ENCODE assay signal across 31 cellular contexts in genomic region chr7:24241216-24241615, GRCh38. TPM values are rescaled to one million over a fixed set of nuclear protein-coding genes. Genes with fewer than 3 reads are reported as not detected.
"Had no signal": no experiment of that assay in that cellular context is flagged by ENCODE, and none has a peak within 500 bp of the region (broad histone marks: within the 10 kb centered on the region; RNA-seq: fewer than 3 reads in every experiment).

No MANE protein-coding gene starts in this region.

- H3K36me3 Mint-ChIP-seq: activated naive CD4-positive, alpha-beta T cell treated with anti-CD3 and anti-CD28 coated beads, Interleukin-2, amount 50 U/mL, for 24 hours; activated naive CD8-positive, alpha-beta T cell treated with anti-CD3 and anti-CD28 coated beads, Interleukin-2, amount 10 ng/mL, durations not matched to agents 7 days and 5 days had no signal

- H3K36me3 ChIP-seq: brain microvascular endothelial cell had no signal

- H3K9me3 Mint-ChIP-seq: activated CD4-positive, alpha-beta T cell treated with anti-CD3 and anti-CD28 coated beads, Interleukin-2, amount 10 ng/mL, durations not matched to agents 24 days and 14 days; activated naive CD4-positive, alpha-beta T cell treated with anti-CD3 and anti-CD28 coated beads, Interleukin-2, amount 50 U/mL, for 24 hours; activated naive CD8-positive, alpha-beta T cell treated with anti-CD3 and anti-CD28 coated beads, Interleukin-2, amount 10 ng/mL, durations not matched to agents 7 days and 5 days; activated T-cell treated with anti-CD3 and anti-CD28 coated beads, Interleukin-2, amount 50 U/mL, for 24 hours; activated T-helper 2 cell treated with anti-CD3 and anti-CD28 coated beads, Interferon-gamma antibody, Interleukin-2, Interleukin-4, amounts not matched to agents 10 μg/mL and 5 μg/mL and 100 μg/mL, durations not matched to agents 14 hours and 24 hours and 36 hours had no signal

- H3K4me3 Mint-ChIP-seq: activated CD4-positive, alpha-beta T cell treated with anti-CD3 and anti-CD28 coated beads, Interleukin-2, amount 10 ng/mL, durations not matched to agents 24 days and 14 days; activated CD8-positive, alpha-beta T cell treated with anti-CD3 and anti-CD28 coated beads, Interleukin-2, amount 10 ng/mL, durations not matched to agents 7 days and 5 days; activated naive CD4-positive, alpha-beta T cell treated with anti-CD3 and anti-CD28 coated beads, Interleukin-2, amount 50 U/mL, for 24 hours; activated naive CD8-positive, alpha-beta T cell treated with anti-CD3 and anti-CD28 coated beads, Interleukin-2, amount 10 ng/mL, durations not matched to agents 7 days and 5 days; activated T-cell treated with anti-CD3 and anti-CD28 coated beads, Interleukin-2, amount 50 U/mL, for 24 hours had no signal

- FAIRE-seq: colon, TTC549 had no signal

- H3K27ac Mint-ChIP-seq: activated CD4-positive, alpha-beta T cell treated with anti-CD3 and anti-CD28 coated beads, Interleukin-2, amount 10 ng/mL, durations not matched to agents 24 days and 14 days; activated CD8-positive, alpha-beta T cell treated with anti-CD3 and anti-CD28 coated beads, Interleukin-2, amount 10 ng/mL, durations not matched to agents 7 days and 5 days; activated naive CD4-positive, alpha-beta T cell treated with anti-CD3 and anti-CD28 coated beads, Interleukin-2, amount 50 U/mL, for 24 hours; activated naive CD8-positive, alpha-beta T cell treated with anti-CD3 and anti-CD28 coated beads, Interleukin-2, amount 10 ng/mL, durations not matched to agents 7 days and 5 days; activated T-cell treated with anti-CD3 and anti-CD28 coated beads, Interleukin-2, amount 50 U/mL, for 24 hours; activated T-helper 2 cell treated with anti-CD3 and anti-CD28 coated beads, Interferon-gamma antibody, Interleukin-2, Interleukin-4, amounts not matched to agents 10 μg/mL and 5 μg/mL and 100 μg/mL, durations not matched to agents 14 hours and 24 hours and 36 hours had no signal

- H3K4me2 ChIP-seq: PC-9 had no signal

- H3K4me1 Mint-ChIP-seq: activated CD4-positive, alpha-beta T cell treated with anti-CD3 and anti-CD28 coated beads, Interleukin-2, amount 10 ng/mL, durations not matched to agents 24 days and 14 days; activated naive CD4-positive, alpha-beta T cell treated with anti-CD3 and anti-CD28 coated beads, Interleukin-2, amount 50 U/mL, for 24 hours; activated naive CD8-positive, alpha-beta T cell treated with anti-CD3 and anti-CD28 coated beads, Interleukin-2, amount 10 ng/mL, durations not matched to agents 7 days and 5 days had no signal

- H3K27me3 ChIP-seq: brain microvascular endothelial cell had no signal

- H3K27ac ChIP-seq: brain microvascular endothelial cell, PC-9 had no signal

- DNase-seq: activated CD4-positive, alpha-beta T cell treated with anti-CD3 and anti-CD28 coated beads, Interleukin-2, amount 10 ng/mL, durations not matched to agents 24 days and 14 days; activated CD4-positive, alpha-beta T cell treated with anti-CD3 and anti-CD28 coated beads, Interleukin-2, amount 50 U/mL, for 48 hours; activated CD8-positive, alpha-beta T cell treated with anti-CD3 and anti-CD28 coated beads, Interleukin-2, amount 10 ng/mL, durations not matched to agents 7 days and 5 days; activated gamma-delta T cell; activated naive CD4-positive, alpha-beta T cell treated with Interleukin-2 at 50 U/mL for 16 hours; activated naive CD8-positive, alpha-beta T cell treated with anti-CD3 and anti-CD28 coated beads, Interleukin-2, amount 10 ng/mL, durations not matched to agents 7 days and 5 days; activated T-cell treated with anti-CD3 and anti-CD28 coated beads, Interleukin-2, amount 50 U/mL, for 24 hours; brain microvascular endothelial cell; central memory CD4-positive, alpha-beta T cell; Kasumi-1; MM.1S; MV-4-11; NCI-H1092; NCI-H1930; NCI-H2081 treated with DMSO at 0.1 percent for 48 hours; NCI-H2171 treated with DMSO at 0.1 percent for 48 hours; NCI-H2227 treated with DMSO at 0.1 percent for 48 hours; NCI-H446 treated with DMSO at 0.1 percent for 48 hours; NCI-H524; NCI-H69; NCI-H82; Right ventricle myocardium superior; SW 1271; T-helper 1 cell; T1000 had no signal

- ATAC-seq: activated CD8-positive, alpha-beta T cell treated with anti-CD3 and anti-CD28 coated beads, Interleukin-2, amount 10 ng/mL, durations not matched to agents 7 days and 5 days had no signal

- H2AFZ ChIP-seq: PC-9 had no signal

- H3K4me3 ChIP-seq: PC-9 had no signal

RNA-seq across cellular contexts. Expression of gene NPY, which starts 42.8 kb away (rescaled TPM):
- total RNA-seq: activated CD4-positive, alpha-beta T cell treated with anti-CD3 and anti-CD28 coated beads, Interleukin-2, amount 10 ng/mL, durations not matched to agents 24 days and 14 days; activated CD8-positive, alpha-beta T cell treated with anti-CD3 and anti-CD28 coated beads, Interleukin-2, amount 10 ng/mL, durations not matched to agents 7 days and 5 days; activated naive CD8-positive, alpha-beta T cell treated with anti-CD3 and anti-CD28 coated beads, Interleukin-2, amount 10 ng/mL, durations not matched to agents 7 days and 5 days; activated T-helper 2 cell treated with anti-CD3 and anti-CD28 coated beads, Interferon-gamma antibody, Interleukin-2, Interleukin-4, amounts not matched to agents 10 μg/mL and 5 μg/mL and 100 μg/mL, durations not matched to agents 14 hours and 24 hours and 36 hours; PC-9; Right ventricle myocardium superior; T-helper 2 cell treated with Interferon-gamma antibody and Interleukin-4, amounts not matched to agents 100 ng/mL and 5 ng/mL, for 36 hours had no signal
